Comparison of ENCODE assay signal across 1 cellular context in genomic region chr2:215931256-215931903, GRCh38.
TF ChIP-seq lines count a peak whose summit lies in the region.

No MANE protein-coding gene starts in this region.

TF ChIP-seq in K562, 482 proteins besides CTCF, POLR2A, EP300 and RAD21 (continued from another document):
- no peak for TF ChIP-seq ARID4B (CRISPR knock-in tag; IDR thresholded peaks at IDR 0.05)
- TF ChIP-seq KDM4B (IDR thresholded peaks at IDR 0.05; ENCODE audit: borderline replicate concordance in 2 of 2, low read depth in 1 of 2), result no peak
